Comparison of ENCODE assay signal across 10 cellular contexts in genomic region chr5:14268738-14269137, GRCh38.
DNase-seq lines count a peak whose midpoint lies in the region; ATAC-seq and TF ChIP-seq lines count a peak whose summit lies in the region.
"Had no signal": no experiment of that assay in that cellular context is flagged by ENCODE, and none has a peak within 500 bp of the region (broad histone marks: within the 10 kb centered on the region; RNA-seq: fewer than 3 reads in every experiment).

No MANE protein-coding gene starts in this region.

- peaks cover 20 to 25% of the 10 kb centered on the region in 2 experiments for H3K36me3 ChIP-seq in SK-N-SH (replicated peaks in 1 of 2; ENCODE audit: control insufficient read depth in 1 of 2, insufficient read depth in 2 of 2, low read length in 1 of 2)

- peak overlapping the region; percentile 71 for H3K27ac Mint-ChIP-seq in memory B cell

- H3K9me3 ChIP-seq in SK-N-SH, result no peaks in the 10 kb centered on the region

- peaks cover 50 to 58% of the 10 kb centered on the region in 2 experiments for H3K4me1 ChIP-seq in SK-N-SH (ENCODE audit: control insufficient read depth in 1 of 2, insufficient read depth in 2 of 2, low read depth in 1 of 2, low read length in 1 of 2)

- no peak overlapping the region for H2AFZ ChIP-seq in SK-N-SH (ENCODE audit: low read depth)

- peaks cover 98% of the 10 kb centered on the region for H3K79me2 ChIP-seq in SK-N-SH (ENCODE audit: insufficient read depth)

- CTCF ChIA-PET in SK-N-SH (lab: Yijun Ruan, JAX), result interaction anchor here (1.1 to 4.5 kb wide), 12 partner anchors 9 to 292 kb away, joined by 4 to 52 read pairs (median 9); partner anchors contain the start of gene TRIO

- no peak for TF ChIP-seq RAD21 in SK-N-SH (IDR thresholded peaks at IDR 0.05; ENCODE audit: low read length)

- H3K27me3 ChIP-seq in SK-N-SH (ENCODE audit: insufficient read depth), result no peaks in the 10 kb centered on the region

- no peaks in the 10 kb centered on the region for H3K9me3 Mint-ChIP-seq in memory B cell
- H3K9me3 Mint-ChIP-seq: IgD-negative memory B cell had no signal

- H3K27me3 Mint-ChIP-seq in memory B cell, result no peaks in the 10 kb centered on the region
- H3K27me3 Mint-ChIP-seq: IgD-negative memory B cell had no signal

- WGBS in SK-N-SH (ENCODE audit: low lambda C conversion rate), result 82% methylated on average over 5 of the region's 5 CpGs

- TF ChIP-seq CTCF in SK-N-SH (IDR thresholded peaks at IDR 0.05) (no peak), coronary artery (IDR thresholded peaks at IDR 0.05) (no peak)

- no peak overlapping the region for H3K4me3 Mint-ChIP-seq in memory B cell
- H3K4me3 Mint-ChIP-seq: IgD-negative memory B cell had no signal

- no peaks in the 10 kb centered on the region for H3K9me2 ChIP-seq in SK-N-SH

- peak overlapping the region; percentile 72 to 96 for H3K27ac ChIP-seq in SK-N-SH (ENCODE audit: low read depth in 2 of 2, low read length in 1 of 2)
- H3K27ac ChIP-seq in coronary artery, result peak overlapping the region; percentile 2 to 80

- POLR2A ChIA-PET in SK-N-SH (lab: Yijun Ruan, JAX), result no interaction called here

- DNase-seq in SK-N-SH (no peak), coronary artery (ENCODE audit: low spot score) (no peak), memory B cell (ENCODE audit: low spot score in 2 of 2) (no peak), NCI-H1694 (lab: John Stamatoyannopoulos, UW) (no peak)
- no peak for DNase-seq in activated CD4-positive, CD25-positive, alpha-beta regulatory T cell (lab: John Stamatoyannopoulos, UW)
- DNase-seq: activated CD8-positive, alpha-beta memory T cell treated with anti-CD3 and anti-CD28 coated beads, Interleukin-2, amount 50 U/mL, for 48 hours had no signal

- H3K36me3 Mint-ChIP-seq in memory B cell, result peaks cover 8% of the 10 kb centered on the region
- H3K36me3 Mint-ChIP-seq: IgD-negative memory B cell had no signal

- peaks cover 16% of the 10 kb centered on the region; the same call in 1 of the 2 replicates for H4K20me1 ChIP-seq in SK-N-SH (ENCODE audit: insufficient read depth)

- ATAC-seq in SK-N-SH treated with all-trans-retinoic acid at 6 μM for 48 hours (no peak), memory B cell (ENCODE audit: low read depth) (no peak), HG02970 (IDR thresholded peaks at IDR 0.05; ENCODE audit: low FRiP score, unreplicated experiment) (no peak), HG02588 (IDR thresholded peaks at IDR 0.05; ENCODE audit: unreplicated experiment) (no peak)

- H3K4me3 ChIP-seq in SK-N-SH (ENCODE audit: low read depth in 2 of 2, low read length in 1 of 2) (peak overlapping the region in 1 of 2 experiments; percentile 10; a peak in 1 of 4 replicates), coronary artery (peak overlapping the region; percentile 4)

- TF ChIP-seq EP300 in SK-N-SH (IDR thresholded peaks at IDR 0.05; ENCODE audit: borderline replicate concordance in 1 of 2, low read depth in 1 of 2, low read length in 1 of 2), result no peak

- H3K4me2 ChIP-seq in SK-N-SH, result peak overlapping the region; percentile 63

- H3K4me1 Mint-ChIP-seq in memory B cell, result peaks cover 34% of the 10 kb centered on the region

- peak overlapping the region; percentile 60; the same call in 1 of the 2 replicates for H3K9ac ChIP-seq in SK-N-SH

- H3F3A ChIP-seq in SK-N-SH (replicated peaks; ENCODE audit: insufficient read depth), result peaks cover 49% of the 10 kb centered on the region

TF ChIP-seq in SK-N-SH, 30 proteins besides CTCF, POLR2A, EP300 and RAD21:
- TF ChIP-seq RCOR1 (IDR thresholded peaks at IDR 0.05; ENCODE audit: low read length), result no peak

TF ChIP-seq in SK-N-SH treated with all-trans-retinoic acid at 6 μM for 48 hours, 23 proteins besides CTCF, POLR2A, EP300 and RAD21:
- no peak for TF ChIP-seq TCF4 (CRISPR knock-in tag; IDR thresholded peaks at IDR 0.05; ENCODE audit: borderline replicate concordance)
- TF ChIP-seq CREB5 (CRISPR knock-in tag; IDR thresholded peaks at IDR 0.05; ENCODE audit: low read depth), result no peak
- no peak for TF ChIP-seq ARNTL (CRISPR knock-in tag; IDR thresholded peaks at IDR 0.05; ENCODE audit: borderline replicate concordance, low read depth)
- no peak for TF ChIP-seq ZFP30 (CRISPR knock-in tag; IDR thresholded peaks at IDR 0.05)
- TF ChIP-seq OSR1 (CRISPR knock-in tag; IDR thresholded peaks at IDR 0.05), result no peak
- no peak for TF ChIP-seq ESRRG (CRISPR knock-in tag; IDR thresholded peaks at IDR 0.05)
- no peak for TF ChIP-seq PATZ1 (CRISPR knock-in tag; IDR thresholded peaks at IDR 0.05; ENCODE audit: borderline replicate concordance)
- TF ChIP-seq ZNF70 (CRISPR knock-in tag; IDR thresholded peaks at IDR 0.05), result no peak
TF ChIP-seq in SK-N-SH treated with all-trans-retinoic acid at 6 μM for 48 hours: peak in this region for 0.
